Comparison of ENCODE assay signal across 8 cellular contexts in the genomic region with DNA sequence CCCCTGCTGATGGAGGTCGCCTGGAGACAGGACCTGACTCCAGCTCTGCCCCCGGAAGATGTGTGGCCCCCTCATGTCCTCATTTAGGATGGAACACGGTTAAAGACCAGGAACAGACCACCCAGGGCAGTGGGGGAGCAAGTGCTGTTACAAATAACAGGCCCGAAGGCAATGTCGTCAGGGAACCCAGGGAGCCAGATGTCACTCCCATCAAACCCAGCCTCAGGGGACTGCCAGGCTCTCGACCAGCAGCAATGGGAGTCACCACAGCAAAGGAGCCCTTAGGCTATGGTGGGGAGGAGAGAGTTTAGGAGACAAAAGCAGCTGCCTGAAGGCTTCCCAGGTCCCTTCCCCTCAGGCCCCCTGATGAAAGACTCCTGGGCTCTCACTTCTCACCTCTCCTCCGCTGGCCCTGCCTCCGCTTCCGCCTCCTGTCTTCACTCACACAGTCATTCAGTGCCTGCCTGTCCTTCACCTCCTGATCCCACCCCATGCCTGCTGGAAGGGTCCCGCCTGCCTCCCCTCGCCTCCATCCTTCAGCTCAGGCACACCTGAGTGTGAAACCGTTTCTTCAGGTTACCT. TPM values are rescaled to one million over a fixed set of nuclear protein-coding genes. Genes with fewer than 3 reads are reported as not detected.
A peak's percentile ranks its signal among the peaks of the same experiment; 100 is the strongest.
DNase-seq lines count a peak whose midpoint lies in the region; ATAC-seq and TF ChIP-seq lines count a peak whose summit lies in the region.

No MANE protein-coding gene starts in this region.

- peaks cover 4% of the 10 kb centered on the region; the same call in 1 of the 2 replicates for H4K20me1 ChIP-seq in KMS-11 (ENCODE audit: insufficient read depth)

- H2AFZ ChIP-seq in KMS-11 (ENCODE audit: low read depth): no peak overlapping the region

- DNase-seq in COLO668 (lab: John Stamatoyannopoulos, UW; ENCODE audit: unreplicated experiment) (peak; percentile 72), cortex of kidney (lab: John Stamatoyannopoulos, UW) (no peak), sciatic nerve (ENCODE audit: low spot score) (no peak)
- no peak for DNase-seq in activated T-helper 2 cell treated with anti-CD3 and anti-CD28 coated beads, Interferon-gamma antibody, Interleukin-2, Interleukin-4, amounts not matched to agents 10 μg/mL and 5 μg/mL and 100 μg/mL, durations not matched to agents 14 hours and 24 hours and 36 hours (ENCODE audit: low spot score)
- DNase-seq in natural killer cell treated with Interleukin-12 subunit alpha and Interleukin-12 subunit beta and Interleukin-15 and Interleukin-18, amount 100 ng/mL, for 72 hours (ENCODE audit: low spot score): no peak

- peak overlapping the region; percentile 22; the same call in 1 of the 2 replicates for H3K4me2 ChIP-seq in KMS-11

- no peaks in the 10 kb centered on the region for H3K27me3 ChIP-seq in KMS-11 (ENCODE audit: insufficient read depth, low read depth)

- no peak for TF ChIP-seq CTCF in KMS-11 (conservative IDR thresholded peaks at IDR 0.05; ENCODE audit: low read depth, low read length)

- peak overlapping the region; percentile 50 for H3K4me3 Mint-ChIP-seq in activated T-helper 2 cell treated with anti-CD3 and anti-CD28 coated beads, Interferon-gamma antibody, Interleukin-2, Interleukin-4, amounts not matched to agents 10 μg/mL and 5 μg/mL and 100 μg/mL, durations not matched to agents 14 hours and 24 hours and 36 hours (ENCODE audit: low read depth)
- H3K4me3 Mint-ChIP-seq in natural killer cell treated with Interleukin-12 subunit alpha and Interleukin-12 subunit beta and Interleukin-15 and Interleukin-18, amount 100 ng/mL, for 72 hours: peak overlapping the region; percentile 85

- no peaks in the 10 kb centered on the region for H3K9me3 Mint-ChIP-seq in activated T-helper 2 cell treated with anti-CD3 and anti-CD28 coated beads, Interferon-gamma antibody, Interleukin-2, Interleukin-4, amounts not matched to agents 10 μg/mL and 5 μg/mL and 100 μg/mL, durations not matched to agents 14 hours and 24 hours and 36 hours
- H3K9me3 Mint-ChIP-seq in natural killer cell treated with Interleukin-12 subunit alpha and Interleukin-12 subunit beta and Interleukin-15 and Interleukin-18, amount 100 ng/mL, for 72 hours: no peaks in the 10 kb centered on the region

- no peak for ATAC-seq in natural killer cell treated with Interleukin-12 subunit alpha and Interleukin-12 subunit beta and Interleukin-15 and Interleukin-18, amount 100 ng/mL, for 72 hours
- ATAC-seq in GM21390 (IDR thresholded peaks at IDR 0.05; ENCODE audit: unreplicated experiment) (no peak), HG03469 (IDR thresholded peaks at IDR 0.05; ENCODE audit: unreplicated experiment) (no peak), sciatic nerve (no peak)

- no peak overlapping the region for H3K4me3 ChIP-seq in KMS-11 (IDR thresholded peaks at IDR 0.05; ENCODE audit: insufficient read depth, low read depth, low read length)

- H3K27ac ChIP-seq in KMS-11: no peak overlapping the region; the same call in 1 of the 2 replicates

- H3K4me1 Mint-ChIP-seq in activated T-helper 2 cell treated with anti-CD3 and anti-CD28 coated beads, Interferon-gamma antibody, Interleukin-2, Interleukin-4, amounts not matched to agents 10 μg/mL and 5 μg/mL and 100 μg/mL, durations not matched to agents 14 hours and 24 hours and 36 hours (ENCODE audit: low read depth): peaks cover 67% of the 10 kb centered on the region
- peaks cover 72 to 82% of the 10 kb centered on the region in 2 donors for H3K4me1 Mint-ChIP-seq in natural killer cell treated with Interleukin-12 subunit alpha and Interleukin-12 subunit beta and Interleukin-15 and Interleukin-18, amount 100 ng/mL, for 72 hours (ENCODE audit: low read depth in 2 of 2)

- H3K36me3 ChIP-seq in KMS-11 (ENCODE audit: insufficient read depth): no peaks in the 10 kb centered on the region

- intact Hi-C loops in activated T-helper 2 cell treated with anti-CD3 and anti-CD28 coated beads, Interferon-gamma antibody, Interleukin-2, Interleukin-4, amounts not matched to agents 10 μg/mL and 5 μg/mL and 100 μg/mL, durations not matched to agents 14 hours and 24 hours and 36 hours (cut with micrococcal nuclease): no loop called here
- intact Hi-C loops in sciatic nerve (cut with DNase I): loop anchor here (10.0 kb wide), 2 partner anchors 123 to 353 kb away; no protein-coding TSS in a partner anchor

- no peak overlapping the region for H3K9ac ChIP-seq in KMS-11

- peaks cover 82% of the 10 kb centered on the region for H3K36me3 Mint-ChIP-seq in activated T-helper 2 cell treated with anti-CD3 and anti-CD28 coated beads, Interferon-gamma antibody, Interleukin-2, Interleukin-4, amounts not matched to agents 10 μg/mL and 5 μg/mL and 100 μg/mL, durations not matched to agents 14 hours and 24 hours and 36 hours (ENCODE audit: low read depth)
- H3K36me3 Mint-ChIP-seq in natural killer cell treated with Interleukin-12 subunit alpha and Interleukin-12 subunit beta and Interleukin-15 and Interleukin-18, amount 100 ng/mL, for 72 hours: peaks cover 26% of the 10 kb centered on the region

- no peak overlapping the region for H3K27ac Mint-ChIP-seq in activated T-helper 2 cell treated with anti-CD3 and anti-CD28 coated beads, Interferon-gamma antibody, Interleukin-2, Interleukin-4, amounts not matched to agents 10 μg/mL and 5 μg/mL and 100 μg/mL, durations not matched to agents 14 hours and 24 hours and 36 hours
- H3K27ac Mint-ChIP-seq in natural killer cell treated with Interleukin-12 subunit alpha and Interleukin-12 subunit beta and Interleukin-15 and Interleukin-18, amount 100 ng/mL, for 72 hours: peak overlapping the region; percentile 64 to 66

- peaks cover 21% of the 10 kb centered on the region; the same call in 1 of the 2 replicates for H3K79me2 ChIP-seq in KMS-11 (ENCODE audit: insufficient read depth, low read depth)

- H3K27me3 Mint-ChIP-seq in activated T-helper 2 cell treated with anti-CD3 and anti-CD28 coated beads, Interferon-gamma antibody, Interleukin-2, Interleukin-4, amounts not matched to agents 10 μg/mL and 5 μg/mL and 100 μg/mL, durations not matched to agents 14 hours and 24 hours and 36 hours (ENCODE audit: low read depth): no peaks in the 10 kb centered on the region
- no peaks in the 10 kb centered on the region for H3K27me3 Mint-ChIP-seq in natural killer cell treated with Interleukin-12 subunit alpha and Interleukin-12 subunit beta and Interleukin-15 and Interleukin-18, amount 100 ng/mL, for 72 hours

- H3K4me1 ChIP-seq in KMS-11 (ENCODE audit: low read depth, poor library complexity, severe bottlenecking): peaks cover 42% of the 10 kb centered on the region

RNA-seq across cellular contexts. Expression of gene RPS19BP1, which starts 4.4 kb away (rescaled TPM):
- total RNA-seq in activated T-helper 2 cell treated with anti-CD3 and anti-CD28 coated beads, Interferon-gamma antibody, Interleukin-2, Interleukin-4, amounts not matched to agents 10 μg/mL and 5 μg/mL and 100 μg/mL, durations not matched to agents 14 hours and 24 hours and 36 hours: 76.9 and 78.4 TPM in 2 replicates
- total RNA-seq in natural killer cell treated with Interleukin-12 subunit alpha and Interleukin-12 subunit beta and Interleukin-15 and Interleukin-18, amount 100 ng/mL, for 72 hours: 100 to 1,000 TPM in 1 of 2 donors, 10 to 100 TPM in 1; 84.1 to 122 TPM
- total RNA-seq in sciatic nerve: 58.2 TPM

RNA-seq across cellular contexts. Expression of gene ATF4, which starts 7.8 kb away (rescaled TPM):
- total RNA-seq in activated T-helper 2 cell treated with anti-CD3 and anti-CD28 coated beads, Interferon-gamma antibody, Interleukin-2, Interleukin-4, amounts not matched to agents 10 μg/mL and 5 μg/mL and 100 μg/mL, durations not matched to agents 14 hours and 24 hours and 36 hours: 339 and 348 TPM in 2 replicates
- 100 to 1,000 TPM; 463 to 472 TPM for total RNA-seq in natural killer cell treated with Interleukin-12 subunit alpha and Interleukin-12 subunit beta and Interleukin-15 and Interleukin-18, amount 100 ng/mL, for 72 hours
- 319 TPM for total RNA-seq in sciatic nerve

RNA-seq across cellular contexts. Expression of gene MIEF1, which starts 26.1 kb away (rescaled TPM):
- 46.9 and 47.5 TPM in 2 replicates for total RNA-seq in activated T-helper 2 cell treated with anti-CD3 and anti-CD28 coated beads, Interferon-gamma antibody, Interleukin-2, Interleukin-4, amounts not matched to agents 10 μg/mL and 5 μg/mL and 100 μg/mL, durations not matched to agents 14 hours and 24 hours and 36 hours
- total RNA-seq in natural killer cell treated with Interleukin-12 subunit alpha and Interleukin-12 subunit beta and Interleukin-15 and Interleukin-18, amount 100 ng/mL, for 72 hours: 10 to 100 TPM; 49.6 to 71.2 TPM
- 19.0 TPM for total RNA-seq in sciatic nerve

RNA-seq across cellular contexts. Expression of gene CACNA1I, which starts 42.4 kb away (rescaled TPM):
- 0.09 TPM in 2 replicates for total RNA-seq in activated T-helper 2 cell treated with anti-CD3 and anti-CD28 coated beads, Interferon-gamma antibody, Interleukin-2, Interleukin-4, amounts not matched to agents 10 μg/mL and 5 μg/mL and 100 μg/mL, durations not matched to agents 14 hours and 24 hours and 36 hours
- total RNA-seq in natural killer cell treated with Interleukin-12 subunit alpha and Interleukin-12 subunit beta and Interleukin-15 and Interleukin-18, amount 100 ng/mL, for 72 hours: under 1 TPM in 1 of 2 donors, not detected in 1; 0.17 TPM
- total RNA-seq in sciatic nerve: 0.40 TPM
